16 cellular contexts compared by ENCODE assay signal in genomic region chr22:32622762-32623147, GRCh38.
DNase-seq lines count a peak whose midpoint lies in the region; ATAC-seq, FAIRE-seq and TF ChIP-seq lines count a peak whose summit lies in the region.
"Had no signal": no experiment of that assay in that cellular context is flagged by ENCODE, and none has a peak within 500 bp of the region (broad histone marks: within the 10 kb centered on the region; RNA-seq: fewer than 3 reads in every experiment).

No MANE protein-coding gene starts in this region.

- peaks cover 12% of the 10 kb centered on the region for H3K4me1 Mint-ChIP-seq in progenitor cell of endocrine pancreas (ENCODE audit: low read depth)
- no peaks in the 10 kb centered on the region for H3K4me1 Mint-ChIP-seq in effector memory CD8-positive, alpha-beta T cell (ENCODE audit: low read depth in 2 of 2)
- H3K4me1 Mint-ChIP-seq: activated CD4-positive, alpha-beta T cell treated with anti-CD3 and anti-CD28 coated beads, Interleukin-2, amount 10 ng/mL, durations not matched to agents 24 days and 14 days had no signal

- intact Hi-C loops in left ventricle myocardium inferior (cut with micrococcal nuclease) (no loop called here), cardiac septum (cut with DNase I) (loop anchor here (10.0 kb wide), 1 partner anchor 142 kb away; no protein-coding TSS in a partner anchor), kidney (cut with DNase I) (no loop called here), vagina (cut with DNase I) (no loop called here)

- H3K36me3 ChIP-seq in left ventricle myocardium inferior (no peaks in the 10 kb centered on the region), kidney (ENCODE audit: control insufficient read depth in 1 of 2, insufficient read depth in 2 of 2, low read length in 2 of 2) (no peaks in the 10 kb centered on the region), vagina (no peaks in the 10 kb centered on the region)
- H3K36me3 ChIP-seq: thoracic aorta had no signal

- H3K36me3 Mint-ChIP-seq in progenitor cell of endocrine pancreas (ENCODE audit: insufficient read depth), result peaks cover 1% of the 10 kb centered on the region
- no peaks in the 10 kb centered on the region for H3K36me3 Mint-ChIP-seq in effector memory CD8-positive, alpha-beta T cell (ENCODE audit: insufficient read depth)

- TF ChIP-seq POLR2A in vagina (IDR thresholded peaks at IDR 0.05), result no peak

- FAIRE-seq in kidney (lab: Jason Lieb, UNC), result no peak

- peaks cover 6% of the 10 kb centered on the region for H3K27me3 Mint-ChIP-seq in progenitor cell of endocrine pancreas
- peaks cover 0 to 8% of the 10 kb centered on the region in 2 donors for H3K27me3 Mint-ChIP-seq in effector memory CD8-positive, alpha-beta T cell

- H3K9me3 ChIP-seq in left ventricle myocardium inferior (replicated peaks) (peaks cover 11% of the 10 kb centered on the region), kidney (ENCODE audit: control insufficient read depth in 1 of 2, low read length in 2 of 2) (peaks cover 0 to 4% of the 10 kb centered on the region in 2 donors), vagina (no peaks in the 10 kb centered on the region)

- H3K27ac ChIP-seq in left ventricle myocardium inferior (replicated peaks) (peak overlapping the region; percentile 93), kidney (ENCODE audit: low read depth in 2 of 2, low read length in 2 of 2) (peak overlapping the region; percentile 96 to 97), vagina (peak overlapping the region; percentile 93)

- H3K4me3 Mint-ChIP-seq in progenitor cell of endocrine pancreas (ENCODE audit: low read depth), result no peak overlapping the region
- H3K4me3 Mint-ChIP-seq in effector memory CD8-positive, alpha-beta T cell, result no peak overlapping the region
- H3K4me3 Mint-ChIP-seq: activated CD4-positive, alpha-beta T cell treated with anti-CD3 and anti-CD28 coated beads, Interleukin-2, amount 10 ng/mL, durations not matched to agents 24 days and 14 days had no signal

- H3K9me3 Mint-ChIP-seq in progenitor cell of endocrine pancreas (ENCODE audit: low read depth), result peaks cover 3% of the 10 kb centered on the region
- H3K9me3 Mint-ChIP-seq in effector memory CD8-positive, alpha-beta T cell, result peaks cover 0 to 2% of the 10 kb centered on the region in 2 donors

- H3K27me3 ChIP-seq in left ventricle myocardium inferior (ENCODE audit: low read depth), result no peaks in the 10 kb centered on the region
- H3K27me3 ChIP-seq in vagina, result no peaks in the 10 kb centered on the region

- no peak for TF ChIP-seq CTCF in left ventricle myocardium inferior (IDR thresholded peaks at IDR 0.05; ENCODE audit: borderline replicate concordance)
- TF ChIP-seq CTCF in kidney (IDR thresholded peaks at IDR 0.05; ENCODE audit: borderline replicate concordance, extremely low read depth, insufficient read depth), result no peak
- TF ChIP-seq CTCF in progenitor cell of endocrine pancreas (IDR thresholded peaks at IDR 0.05; ENCODE audit: unreplicated experiment), result no peak
- no peak for TF ChIP-seq CTCF in vagina (IDR thresholded peaks at IDR 0.05)

- H3K27ac Mint-ChIP-seq in progenitor cell of endocrine pancreas, result peak overlapping the region; percentile 84
- H3K27ac Mint-ChIP-seq in effector memory CD8-positive, alpha-beta T cell, result no peak overlapping the region
- H3K27ac Mint-ChIP-seq: activated CD4-positive, alpha-beta T cell treated with anti-CD3 and anti-CD28 coated beads, Interleukin-2, amount 10 ng/mL, durations not matched to agents 24 days and 14 days; activated T-helper 2 cell treated with anti-CD3 and anti-CD28 coated beads, Interferon-gamma antibody, Interleukin-2, Interleukin-4, amounts not matched to agents 10 μg/mL and 5 μg/mL and 100 μg/mL, durations not matched to agents 14 hours and 24 hours and 36 hours had no signal

- H3K4me1 ChIP-seq in left ventricle myocardium inferior (peaks cover 94% of the 10 kb centered on the region), kidney (ENCODE audit: control insufficient read depth in 1 of 2, insufficient read depth in 1 of 2, low read depth in 1 of 2, low read length in 2 of 2) (peaks cover 57 to 64% of the 10 kb centered on the region in 2 donors), vagina (peaks cover 87% of the 10 kb centered on the region)

- H3K4me3 ChIP-seq in left ventricle myocardium inferior, result no peak overlapping the region
- no peak overlapping the region for H3K4me3 ChIP-seq in kidney (ENCODE audit: low read length in 2 of 2)
- no peak overlapping the region for H3K4me3 ChIP-seq in vagina

- H3K9ac ChIP-seq in kidney (ENCODE audit: low read length in 2 of 2), result peak overlapping the region in 1 of 2 donors; percentile 68

- DNase-seq in left ventricle myocardium inferior (no peak), cardiac septum (ENCODE audit: low spot score) (no peak), kidney (no peak), progenitor cell of endocrine pancreas (ENCODE audit: low spot score, unreplicated experiment) (no peak), vagina (ENCODE audit: extremely low spot score in 2 of 2) (no peak), NCI-H526 treated with DMSO at 0.1 percent for 48 hours (lab: John Stamatoyannopoulos, UW) (no peak)
- no peak for DNase-seq in effector memory CD8-positive, alpha-beta T cell
- DNase-seq in activated CD4-positive, alpha-beta T cell treated with anti-CD3 and anti-CD28 coated beads, Interleukin-2, amount 50 U/mL, for 4 hours, result no peak
- DNase-seq: activated CD4-positive, alpha-beta T cell treated with anti-CD3 and anti-CD28 coated beads, Interleukin-2, amount 10 ng/mL, durations not matched to agents 24 days and 14 days; Calu3; hippocampal formation; Kasumi-1; NCI-H2029 treated with DMSO at 0.1 percent for 48 hours; SW 1271 had no signal

- ATAC-seq in effector memory CD8-positive, alpha-beta T cell (replicated peaks), result no peak
